8 cellular contexts compared by ENCODE assay signal in genomic region chr10:5412277-5412941, GRCh38. TPM values are rescaled to one million over a fixed set of nuclear protein-coding genes. Genes with fewer than 3 reads are reported as not detected.
DNase-seq lines count a peak whose midpoint lies in the region; ATAC-seq and TF ChIP-seq lines count a peak whose summit lies in the region.

NET1 (plus strand) TSS chr10:5412557; CDS start chr10:5412693, 136 bp downstream.

- peak within 1 kb of the TSS; percentile 90 for H2AFZ ChIP-seq in GM23338

- DNase-seq in ELF-1 (ENCODE audit: low read depth, low spot score), result peak; percentile 97
- DNase-seq in GM23338 (ENCODE audit: low spot score), result peak; percentile 97
- DNase-seq in Kasumi-1 (lab: John Stamatoyannopoulos, UW), result peak; percentile 93 to 94
- DNase-seq in RWPE2 (ENCODE audit: low spot score), result peak; percentile 85
- peak; percentile 38 for DNase-seq in activated gamma-delta T cell (lab: John Stamatoyannopoulos, UW)
- DNase-seq in foreskin fibroblast, result peak; percentile 78 to 94
- DNase-seq in neural crest cell (ENCODE audit: low read depth, low spot score), result peak; percentile 85

- H3F3A ChIP-seq in GM23338 (replicated peaks; ENCODE audit: low read depth), result no peaks in the 10 kb centered on the region

- no peaks in the 10 kb centered on the region for H3K27me3 ChIP-seq in GM23338 (ENCODE audit: insufficient read depth)
- H3K27me3 ChIP-seq in RWPE2 (ENCODE audit: insufficient read depth, poor library complexity, severe bottlenecking), result no peaks in the 10 kb centered on the region
- no peaks in the 10 kb centered on the region for H3K27me3 ChIP-seq in stomach smooth muscle (ENCODE audit: control insufficient read depth in 1 of 2, insufficient read depth in 2 of 2, low read length in 2 of 2)

- H3K27ac ChIP-seq in GM23338 (ENCODE audit: low read depth) (peak within 1 kb of the TSS; percentile 61; the same call in 1 of the 2 replicates), RWPE2 (ENCODE audit: poor library complexity, severe bottlenecking) (peak within 1 kb of the TSS; percentile 56), stomach smooth muscle (ENCODE audit: low read length) (peak within 1 kb of the TSS; percentile 72)

- 0 out of 2 replicates have a peak, but pooled peaks cover 15% of the 10 kb centered on the region for H4K20me1 ChIP-seq in GM23338 (replicated peaks; ENCODE audit: insufficient read depth)

- H3K9ac ChIP-seq in stomach smooth muscle (ENCODE audit: low read length in 2 of 2), result peak within 1 kb of the TSS; percentile 66 to 78

- H3K36me3 Mint-ChIP-seq in GM23338 (ENCODE audit: low read depth), result 0 out of 3 replicates have a peak, but pooled peaks cover 6% of the 10 kb centered on the region
- H3K36me3 Mint-ChIP-seq in neural crest cell (ENCODE audit: low read depth), result peaks cover 12% of the 10 kb centered on the region

- no peak within 1 kb of the TSS; the same call in 2 of the 3 replicates for H3K4me3 Mint-ChIP-seq in GM23338
- H3K4me3 Mint-ChIP-seq in neural crest cell, result peak within 1 kb of the TSS; percentile 87

- peak; percentile 91 for ATAC-seq in GM23338
- peak; percentile 95 for ATAC-seq in RWPE2 (ENCODE audit: low read depth)

- H3K4me1 ChIP-seq in GM23338 (ENCODE audit: insufficient read depth), result peaks cover 40% of the 10 kb centered on the region
- H3K4me1 ChIP-seq in RWPE2 (ENCODE audit: insufficient read depth, poor library complexity, severe bottlenecking), result peaks cover 9% of the 10 kb centered on the region
- no peaks in the 10 kb centered on the region for H3K4me1 ChIP-seq in stomach smooth muscle (ENCODE audit: control insufficient read depth, insufficient read depth, low read length)

- H3K27me3 Mint-ChIP-seq in GM23338 (ENCODE audit: insufficient read depth, low read depth, poor library complexity) (no peaks in the 10 kb centered on the region), neural crest cell (ENCODE audit: low read depth) (peaks cover 8% of the 10 kb centered on the region)

- peaks cover 13% of the 10 kb centered on the region for H3K9me3 Mint-ChIP-seq in GM23338
- peaks cover 9% of the 10 kb centered on the region for H3K9me3 Mint-ChIP-seq in neural crest cell

- H3K36me3 ChIP-seq in GM23338 (ENCODE audit: insufficient read depth) (no peaks in the 10 kb centered on the region), RWPE2 (ENCODE audit: low read depth) (peaks cover 11% of the 10 kb centered on the region), stomach smooth muscle (ENCODE audit: control insufficient read depth in 2 of 2, insufficient read depth in 2 of 2, low read length in 2 of 2) (no peaks in the 10 kb centered on the region)

- TF ChIP-seq CTCF in GM23338 (conservative IDR thresholded peaks at IDR 0.05; ENCODE audit: low read depth in 2 of 2) (no peak), RWPE2 (IDR thresholded peaks at IDR 0.05; ENCODE audit: poor library complexity, severe bottlenecking) (no peak), foreskin fibroblast (IDR thresholded peaks at IDR 0.05; ENCODE audit: low read depth, low read length) (no peak), neural crest cell (conservative IDR thresholded peaks at IDR 0.05) (no peak)

- H3K4me1 Mint-ChIP-seq in GM23338 (peaks cover 22% of the 10 kb centered on the region), neural crest cell (peaks cover 9% of the 10 kb centered on the region)

- peak within 1 kb of the TSS; percentile 74 for H3K4me2 ChIP-seq in GM23338

- H3K9me3 ChIP-seq in RWPE2 (ENCODE audit: severe bottlenecking), result peaks cover 5% of the 10 kb centered on the region
- no peaks in the 10 kb centered on the region for H3K9me3 ChIP-seq in stomach smooth muscle (ENCODE audit: control insufficient read depth in 2 of 2, low read length in 2 of 2)

- peaks cover 45% of the 10 kb centered on the region for H3K79me2 ChIP-seq in GM23338 (replicated peaks; ENCODE audit: insufficient read depth)

- H3K9me2 ChIP-seq in GM23338 (ENCODE audit: insufficient read depth), result no peaks in the 10 kb centered on the region

- H3K27ac Mint-ChIP-seq in GM23338 (no peak within 1 kb of the TSS), neural crest cell (ENCODE audit: unreplicated experiment) (no peak within 1 kb of the TSS)

- H3K4me3 ChIP-seq in GM23338 (peak within 1 kb of the TSS; percentile 82), RWPE2 (ENCODE audit: severe bottlenecking) (peak within 1 kb of the TSS; percentile 66), foreskin fibroblast (ENCODE audit: low read depth in 1 of 2, low read length in 2 of 2) (peak within 1 kb of the TSS; percentile 72 to 75), stomach smooth muscle (ENCODE audit: low read length in 2 of 2) (peak within 1 kb of the TSS; percentile 79 to 91)

TF ChIP-seq in GM23338, 12 proteins besides CTCF, POLR2A, EP300 and RAD21:
- no peak for TF ChIP-seq EZH2 (IDR thresholded peaks at IDR 0.05; ENCODE audit: low read depth, unreplicated experiment)
- TF ChIP-seq POLR2AphosphoS5 (IDR thresholded peaks at IDR 0.05; ENCODE audit: low read depth), result peak; percentile 81

RNA-seq across cellular contexts. Expression of gene NET1, which starts in this region (rescaled TPM):
- 93.9 and 98.3 TPM in 2 replicates for total RNA-seq in GM23338 (2014; rRNA removed; shearing (Covaris generic))
- polyA plus RNA-seq in GM23338 (2016; fragmentation: Nextera tagmentation; extraction: Ambion mirVana), result 39.8 and 47.9 TPM in 2 replicates
- 70.2 and 74.2 TPM in 2 replicates for total RNA-seq in neural crest cell

Comparison
In these comparisons a context has a peak if more than half of its experiments do, and no peak if none do; other contexts are left out.
1. Peak in every context shown above with its lines: DNase-seq, ATAC-seq, H3K4me3 ChIP-seq and H3K27ac ChIP-seq.
2. DNase-seq: peak in every context shown above with its lines; median percentile 97 in ELF-1; 97 in GM23338; 94 in Kasumi-1; 86 in foreskin fibroblast; 85 in RWPE2; 85 in neural crest cell; 38 in activated gamma-delta T cell.